ENCODE assay signal across 8 cellular contexts in genomic region chr19:42396542-42397314, GRCh38. TPM values are rescaled to one million over a fixed set of nuclear protein-coding genes. Genes with fewer than 3 reads are reported as not detected.
A peak's percentile ranks its signal among the peaks of the same experiment; 100 is the strongest.
DNase-seq lines count a peak whose midpoint lies in the region; ATAC-seq and TF ChIP-seq lines count a peak whose summit lies in the region.

No MANE protein-coding gene starts in this region.

- H3K4me1 Mint-ChIP-seq in naive thymus-derived CD8-positive, alpha-beta T cell: peaks cover 25 to 51% (median 44%) of the 10 kb centered on the region in 4 donors
- H3K4me1 Mint-ChIP-seq in stimulated activated naive B cell treated with anti-CD40 and anti-IgM and Interleukin-4, amounts not matched to agents 10 μg/mL and 1 μg/mL and 100 μg/mL, for 72 hours: peaks cover 37 to 39% of the 10 kb centered on the region in 2 donors

- ATAC-seq in naive thymus-derived CD8-positive, alpha-beta T cell: peak; percentile 81 to 91
- peak; percentile 95 to 96 for ATAC-seq in stimulated activated naive B cell treated with anti-CD40 and anti-IgM and Interleukin-4, amounts not matched to agents 10 μg/mL and 1 μg/mL and 100 μg/mL, for 72 hours (replicated peaks)

- no peaks in the 10 kb centered on the region for H3K9me3 Mint-ChIP-seq in naive thymus-derived CD8-positive, alpha-beta T cell
- no peaks in the 10 kb centered on the region for H3K9me3 Mint-ChIP-seq in stimulated activated naive B cell treated with anti-CD40 and anti-IgM and Interleukin-4, amounts not matched to agents 10 μg/mL and 1 μg/mL and 100 μg/mL, for 72 hours

- H3K4me3 Mint-ChIP-seq in naive thymus-derived CD8-positive, alpha-beta T cell: peak overlapping the region; percentile 77 to 93 (median 89)
- peak overlapping the region; percentile 93 to 96 for H3K4me3 Mint-ChIP-seq in stimulated activated naive B cell treated with anti-CD40 and anti-IgM and Interleukin-4, amounts not matched to agents 10 μg/mL and 1 μg/mL and 100 μg/mL, for 72 hours

- TF ChIP-seq CTCF in RWPE1 (conservative IDR thresholded peaks at IDR 0.05; ENCODE audit: low read depth): no peak

- POLR2A ChIA-PET in RWPE1 (lab: Yijun Ruan, JAX; ENCODE audit: low non-redundant PET): interaction anchor here (0.5 to 0.7 kb wide), 2 partner anchors 12 to 133 kb away, joined by 3 to 5 read pairs; no protein-coding TSS in a partner anchor
- POLR2A ChIA-PET in naive thymus-derived CD8-positive, alpha-beta T cell (lab: Charles Lee): interaction anchor here (1.5 to 1.9 kb wide), 2 partner anchors 24 to 27 kb away, joined by 4 to 13 read pairs; no protein-coding TSS in a partner anchor

- CTCF ChIA-PET in RWPE1 (lab: Yijun Ruan, JAX): interaction anchor here (1.0 to 1.2 kb wide), 2 partner anchors 24 to 42 kb away, joined by 3 to 5 read pairs; no protein-coding TSS in a partner anchor

- H3K27ac ChIP-seq in RWPE1: peak overlapping the region; percentile 95

- peak; percentile 100 for DNase-seq in Daoy (ENCODE audit: low read depth)
- peak; percentile 94 for DNase-seq in GOT3 (lab: John Stamatoyannopoulos, UW)
- DNase-seq in LoVo (ENCODE audit: low spot score): peak; percentile 97
- peak; percentile 100 for DNase-seq in RWPE1 (ENCODE audit: low spot score)
- DNase-seq in activated T-helper 9 cell treated with anti-CD3 and anti-CD28 coated beads, Interleukin-2, amount 50 U/mL, for 16 hours (ENCODE audit: low read depth): peak; percentile 88
- DNase-seq in fibroblast of peridontal ligament (ENCODE audit: extremely low read depth): peak; percentile 99
- DNase-seq in naive thymus-derived CD8-positive, alpha-beta T cell: peak; percentile 71 to 94 (median 86)
- DNase-seq in stimulated activated naive B cell treated with anti-CD40 and anti-IgM and Interleukin-4, amounts not matched to agents 10 μg/mL and 1 μg/mL and 100 μg/mL, for 72 hours: peak; percentile 100

- H3K36me3 Mint-ChIP-seq in naive thymus-derived CD8-positive, alpha-beta T cell: no peaks in the 10 kb centered on the region
- peaks cover 6 to 11% of the 10 kb centered on the region in 2 donors for H3K36me3 Mint-ChIP-seq in stimulated activated naive B cell treated with anti-CD40 and anti-IgM and Interleukin-4, amounts not matched to agents 10 μg/mL and 1 μg/mL and 100 μg/mL, for 72 hours

- peak overlapping the region; percentile 15 to 98 (median 92) for H3K27ac Mint-ChIP-seq in naive thymus-derived CD8-positive, alpha-beta T cell
- peak overlapping the region; percentile 97 for H3K27ac Mint-ChIP-seq in stimulated activated naive B cell treated with anti-CD40 and anti-IgM and Interleukin-4, amounts not matched to agents 10 μg/mL and 1 μg/mL and 100 μg/mL, for 72 hours

- H3K27me3 Mint-ChIP-seq in naive thymus-derived CD8-positive, alpha-beta T cell: peaks cover 0 to 5% (median 2%) of the 10 kb centered on the region in 5 donors
- no peaks in the 10 kb centered on the region for H3K27me3 Mint-ChIP-seq in stimulated activated naive B cell treated with anti-CD40 and anti-IgM and Interleukin-4, amounts not matched to agents 10 μg/mL and 1 μg/mL and 100 μg/mL, for 72 hours

RNA-seq across cellular contexts. Expression of gene CNFN, which starts 6.6 kb away (rescaled TPM):
- 2.0 and 5.8 TPM in 2 replicates for total RNA-seq in Daoy (2014; rRNA removed; shearing (Covaris generic))
- total RNA-seq in naive thymus-derived CD8-positive, alpha-beta T cell: not detected
- polyA plus RNA-seq in naive thymus-derived CD8-positive, alpha-beta T cell: under 1 TPM; 0.44 to 0.88 (median 0.68) TPM

RNA-seq across cellular contexts. Expression of gene LIPE, which starts 30.5 kb away (rescaled TPM):
- total RNA-seq in Daoy (2014; rRNA removed; shearing (Covaris generic)): 6.7 and 7.4 TPM in 2 replicates
- 10 to 100 TPM; 29.5 TPM for total RNA-seq in naive thymus-derived CD8-positive, alpha-beta T cell
- polyA plus RNA-seq in naive thymus-derived CD8-positive, alpha-beta T cell: 1 to 10 TPM; 4.2 to 9.6 (median 8.0) TPM

RNA-seq across cellular contexts. Expression of gene CXCL17, which starts 46.0 kb away (rescaled TPM):
- total RNA-seq in Daoy (2014; rRNA removed; shearing (Covaris generic)): not detected in 2 replicates
- not detected for total RNA-seq in naive thymus-derived CD8-positive, alpha-beta T cell
- polyA plus RNA-seq in naive thymus-derived CD8-positive, alpha-beta T cell: not detected

Comparison
In these comparisons a context has a peak if more than half of its experiments do, and no peak if none do; other contexts are left out.
1. Peak in every context shown above with its lines: DNase-seq, ATAC-seq and H3K27ac ChIP-seq.